1 cellular context compared by ENCODE assay signal in genomic region chr18:13240060-13240725, GRCh38.
TF ChIP-seq lines count a peak whose summit lies in the region.

No MANE protein-coding gene starts in this region.

TF ChIP-seq in H1, 55 proteins besides CTCF, POLR2A, EP300 and RAD21:
- TF ChIP-seq JUND (IDR thresholded peaks at IDR 0.05; ENCODE audit: low read length) (no peak), SAP30 (IDR thresholded peaks at IDR 0.05; ENCODE audit: insufficient read depth, insufficient replicate concordance, low read length) (no peak), POLR2AphosphoS5 (IDR thresholded peaks at IDR 0.05; ENCODE audit: low read depth, low read length) (no peak), SIRT6 (IDR thresholded peaks at IDR 0.05; ENCODE audit: low read length) (no peak), SIX5 (IDR thresholded peaks at IDR 0.05; ENCODE audit: low read depth, low read length) (no peak), CBX8 (IDR thresholded peaks at IDR 0.05; ENCODE audit: borderline replicate concordance, low read depth, low read length) (no peak), ASH2L (IDR thresholded peaks at IDR 0.05; ENCODE audit: low read length) (no peak), BRCA1 (IDR thresholded peaks at IDR 0.05; ENCODE audit: low read depth, low read length) (no peak), MAX (IDR thresholded peaks at IDR 0.05) (no peak), CHD7 (IDR thresholded peaks at IDR 0.05; ENCODE audit: insufficient replicate concordance, low read length) (no peak), GTF2F1 (IDR thresholded peaks at IDR 0.05; ENCODE audit: borderline replicate concordance, low read depth, low read length) (no peak), ZNF274 (IDR thresholded peaks at IDR 0.05; ENCODE audit: borderline replicate concordance, extremely low read depth, low read length) (no peak), PHF8 (conservative IDR thresholded peaks at IDR 0.05; ENCODE audit: low read depth, low read length) (no peak), TEAD4 (IDR thresholded peaks at IDR 0.05; ENCODE audit: low read depth, low read length) (no peak), CBX5 (IDR thresholded peaks at IDR 0.05; ENCODE audit: low read depth, low read length) (no peak), CTBP2 (IDR thresholded peaks at IDR 0.05; ENCODE audit: borderline replicate concordance, insufficient read depth, insufficient read length, low read length) (no peak), JUN (IDR thresholded peaks at IDR 0.05; ENCODE audit: low read depth, low read length) (no peak), RFX5 (IDR thresholded peaks at IDR 0.05; ENCODE audit: borderline replicate concordance, low read depth, low read length) (no peak)
